ENCODE assay signal across 17 cellular contexts in the genomic region with DNA sequence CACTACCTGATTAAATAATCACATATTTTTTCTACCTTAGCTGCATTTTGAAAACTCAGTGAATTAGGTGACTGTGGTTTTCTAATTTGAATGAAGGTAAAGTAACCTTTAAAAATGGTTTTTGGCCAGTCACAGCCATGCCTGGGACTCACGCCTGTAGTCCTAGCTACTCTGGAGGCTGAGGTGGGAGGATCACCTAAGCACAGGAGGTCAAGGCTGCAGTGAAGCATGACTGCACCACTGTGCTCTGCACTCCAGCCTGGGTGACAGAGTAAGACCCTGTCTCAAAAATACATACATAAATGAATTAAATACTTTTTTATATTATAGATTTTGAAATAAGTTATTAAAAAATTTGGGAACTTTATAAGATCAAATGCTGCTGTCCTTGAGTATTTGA. TPM values are rescaled to one million over a fixed set of nuclear protein-coding genes. Genes with fewer than 3 reads are reported as not detected.
DNase-seq lines count a peak whose midpoint lies in the region; TF ChIP-seq lines count a peak whose summit lies in the region.
"Had no signal": no experiment of that assay in that cellular context is flagged by ENCODE, and none has a peak within 500 bp of the region (broad histone marks: within the 10 kb centered on the region; RNA-seq: fewer than 3 reads in every experiment).

No MANE protein-coding gene starts in this region.

- H3K4me3 ChIP-seq in Karpas-422 (ENCODE audit: low read length) (no peak overlapping the region), esophagus squamous epithelium (no peak overlapping the region), HAP-1 (no peak overlapping the region)
- H3K4me3 ChIP-seq: PC-9 had no signal

- in situ Hi-C loops in HAP-1 (cut with MboI; ENCODE audit: low sequenced_read_pairs): no loop called here

- H3K27ac ChIP-seq in Karpas-422 (ENCODE audit: low read length): peak overlapping the region; percentile 78
- H3K27ac ChIP-seq in esophagus squamous epithelium: peak overlapping the region in 3 of 4 donors; percentile 81 to 99 (median 99)
- H3K27ac ChIP-seq: PC-9, VCaP had no signal

- peak overlapping the region; percentile 97 for H3K27ac Mint-ChIP-seq in activated T-cell treated with anti-CD3 and anti-CD28 coated beads, Interleukin-2, amount 50 U/mL, for 24 hours
- peak overlapping the region; percentile 89 for H3K27ac Mint-ChIP-seq in stimulated activated naive CD8-positive, alpha-beta T cell treated with anti-CD3 and anti-CD28 coated beads, Interleukin-15, Interleukin-2, amounts not matched to agents 100 ng/mL and 50 ng/mL, for 24 hours
- H3K27ac Mint-ChIP-seq in MCF 10A (ENCODE audit: low read depth, unreplicated experiment): no peak overlapping the region

- no peaks in the 10 kb centered on the region for H3K9me3 Mint-ChIP-seq in activated T-cell treated with anti-CD3 and anti-CD28 coated beads, Interleukin-2, amount 50 U/mL, for 24 hours
- H3K9me3 Mint-ChIP-seq in stimulated activated naive CD8-positive, alpha-beta T cell treated with anti-CD3 and anti-CD28 coated beads, Interleukin-15, Interleukin-2, amounts not matched to agents 100 ng/mL and 50 ng/mL, for 24 hours: no peaks in the 10 kb centered on the region
- H3K9me3 Mint-ChIP-seq in MCF 10A (ENCODE audit: unreplicated experiment): no peaks in the 10 kb centered on the region

- no peak overlapping the region for H3K4me3 Mint-ChIP-seq in activated T-cell treated with anti-CD3 and anti-CD28 coated beads, Interleukin-2, amount 50 U/mL, for 24 hours
- H3K4me3 Mint-ChIP-seq in stimulated activated naive CD8-positive, alpha-beta T cell treated with anti-CD3 and anti-CD28 coated beads, Interleukin-15, Interleukin-2, amounts not matched to agents 100 ng/mL and 50 ng/mL, for 24 hours: peak overlapping the region; percentile 24
- no peak overlapping the region for H3K4me3 Mint-ChIP-seq in MCF 10A (ENCODE audit: unreplicated experiment)

- no peak for DNase-seq in activated T-cell treated with anti-CD3 and anti-CD28 coated beads, Interleukin-2, amount 50 U/mL, for 24 hours
- no peak for DNase-seq in activated T-cell treated with anti-CD3 and anti-CD28 coated beads, Interleukin-2, amount 50 U/mL, for 1 hour
- DNase-seq in Karpas-422 (no peak), esophagus squamous epithelium (lab: John Stamatoyannopoulos, UW) (no peak), cerebellar cortex (ENCODE audit: low spot score) (no peak), HAP-1 (ENCODE audit: low spot score in 2 of 2) (no peak), MCF 10A (ENCODE audit: unreplicated experiment) (no peak)
- DNase-seq: Caco-2; H7; NCI-H2029 treated with DMSO at 0.1 percent for 48 hours; NCI-H524 treated with DMSO at 0.1 percent for 48 hours; nucleus accumbens; PC-9; stimulated activated CD4-positive, alpha-beta T cell treated with anti-CD3 and anti-CD28 coated beads, Interleukin-4, amount 100 ng/mL, for 1 hour; stimulated activated CD8-positive, alpha-beta memory T cell treated with anti-CD3 and anti-CD28 coated beads, Interleukin-4, amount 100 ng/mL, for 48 hours had no signal

- no peaks in the 10 kb centered on the region for H3K27me3 Mint-ChIP-seq in activated T-cell treated with anti-CD3 and anti-CD28 coated beads, Interleukin-2, amount 50 U/mL, for 24 hours
- no peaks in the 10 kb centered on the region for H3K27me3 Mint-ChIP-seq in stimulated activated naive CD8-positive, alpha-beta T cell treated with anti-CD3 and anti-CD28 coated beads, Interleukin-15, Interleukin-2, amounts not matched to agents 100 ng/mL and 50 ng/mL, for 24 hours
- H3K27me3 Mint-ChIP-seq in MCF 10A (ENCODE audit: insufficient read depth, unreplicated experiment): no peaks in the 10 kb centered on the region

- H3K9me3 ChIP-seq in Karpas-422 (ENCODE audit: low read length) (no peaks in the 10 kb centered on the region), esophagus squamous epithelium (no peaks in the 10 kb centered on the region), HAP-1 (no peaks in the 10 kb centered on the region)
- H3K9me3 ChIP-seq: Caco-2 had no signal

- 92 to 94% methylated on average over 1 of the region's 1 CpG for WGBS in esophagus squamous epithelium, 2 donors

- BruUV-seq in MCF 10A (replicated peaks; lab: Mats Ljungman, UMichigan): no TSS peak

- peaks cover 97% of the 10 kb centered on the region for H3K79me2 ChIP-seq in Karpas-422 (ENCODE audit: low read length)

- H3K36me3 ChIP-seq in Karpas-422 (ENCODE audit: insufficient read depth, low read length) (no peaks in the 10 kb centered on the region; the same call in 1 of the 2 replicates), esophagus squamous epithelium (no peaks in the 10 kb centered on the region), HAP-1 (replicated peaks) (no peaks in the 10 kb centered on the region)

- intact Hi-C loops in esophagus squamous epithelium (cut with DNase I) (no loop called here), MCF 10A (cut with micrococcal nuclease) (no loop called here)

- TF ChIP-seq CTCF in esophagus squamous epithelium (IDR thresholded peaks at IDR 0.05): no peak
- TF ChIP-seq CTCF in MCF 10A (IDR thresholded peaks at IDR 0.05; ENCODE audit: unreplicated experiment): no peak

- no peak overlapping the region for H2AFZ ChIP-seq in Karpas-422 (ENCODE audit: low read length)
- H2AFZ ChIP-seq: PC-9 had no signal

- peaks cover 48% of the 10 kb centered on the region for H3K36me3 Mint-ChIP-seq in activated T-cell treated with anti-CD3 and anti-CD28 coated beads, Interleukin-2, amount 50 U/mL, for 24 hours (ENCODE audit: low read depth)
- H3K36me3 Mint-ChIP-seq in stimulated activated naive CD8-positive, alpha-beta T cell treated with anti-CD3 and anti-CD28 coated beads, Interleukin-15, Interleukin-2, amounts not matched to agents 100 ng/mL and 50 ng/mL, for 24 hours (ENCODE audit: low read depth): peaks cover 21% of the 10 kb centered on the region
- peaks cover 6% of the 10 kb centered on the region for H3K36me3 Mint-ChIP-seq in MCF 10A (ENCODE audit: insufficient read depth, unreplicated experiment)

- no peak for TF ChIP-seq POLR2A in esophagus squamous epithelium (IDR thresholded peaks at IDR 0.05)

- H3K9me2 ChIP-seq in Karpas-422 (replicated peaks; ENCODE audit: insufficient read depth, low read length): no peaks in the 10 kb centered on the region

- no peaks in the 10 kb centered on the region for H4K20me1 ChIP-seq in Karpas-422 (ENCODE audit: insufficient read depth, low read depth, low read length)

- H3K9ac ChIP-seq in Karpas-422 (ENCODE audit: low read length): no peak overlapping the region

- H3K27me3 ChIP-seq in Karpas-422 (ENCODE audit: low read length) (no peaks in the 10 kb centered on the region), esophagus squamous epithelium (no peaks in the 10 kb centered on the region), HAP-1 (ENCODE audit: low read depth) (no peaks in the 10 kb centered on the region)

- CTCF ChIA-PET in MCF 10A (lab: Yijun Ruan, JAX): interaction anchor here (0.8 to 1.3 kb wide), 2 partner anchors 14 to 1708 kb away, joined by 3 read pairs; no protein-coding TSS in a partner anchor

- peaks cover 70% of the 10 kb centered on the region for H3K4me1 ChIP-seq in Karpas-422 (ENCODE audit: low read length)
- H3K4me1 ChIP-seq in esophagus squamous epithelium: peaks cover 0 to 71% (median 11%) of the 10 kb centered on the region in 3 donors
- H3K4me1 ChIP-seq in HAP-1: peaks cover 4% of the 10 kb centered on the region; the same call in 1 of the 2 replicates
- H3K4me1 ChIP-seq: Caco-2 had no signal

- no peak overlapping the region for H3K4me2 ChIP-seq in Karpas-422 (ENCODE audit: low read depth, low read length, poor library complexity, severe bottlenecking)
- H3K4me2 ChIP-seq: PC-9 had no signal

- peaks cover 72% of the 10 kb centered on the region for H3K4me1 Mint-ChIP-seq in activated T-cell treated with anti-CD3 and anti-CD28 coated beads, Interleukin-2, amount 50 U/mL, for 24 hours (ENCODE audit: low read depth)
- H3K4me1 Mint-ChIP-seq in stimulated activated naive CD8-positive, alpha-beta T cell treated with anti-CD3 and anti-CD28 coated beads, Interleukin-15, Interleukin-2, amounts not matched to agents 100 ng/mL and 50 ng/mL, for 24 hours (ENCODE audit: low read depth): peaks cover 77% of the 10 kb centered on the region
- peaks cover 35% of the 10 kb centered on the region for H3K4me1 Mint-ChIP-seq in MCF 10A (ENCODE audit: insufficient read depth, unreplicated experiment)

- POLR2A ChIA-PET in MCF 10A (lab: Yijun Ruan, JAX): interaction anchor here (1.3 to 2.4 kb wide), 3 partner anchors 10 to 37 kb away, joined by 4 to 7 read pairs (median 4); no protein-coding TSS in a partner anchor

RNA-seq across cellular contexts. Expression of gene CNST, which starts 5.7 kb away (rescaled TPM):
- total RNA-seq in Karpas-422 (2014; rRNA removed; shearing (Covaris generic); ENCODE audit: low replicate concordance): 25.3 and 29.7 TPM in 2 replicates
- total RNA-seq in esophagus squamous epithelium (10 to 100 TPM in 2 of 4 donors, 1 to 10 TPM in 2; 7.5 to 31.5 (median 12.4) TPM), MCF 10A (2022) (44.8 and 48.3 TPM in 2 replicates)

RNA-seq across cellular contexts. Expression of gene TFB2M, which starts 5.9 kb away (rescaled TPM):
- 20.5 and 27.7 TPM in 2 replicates for total RNA-seq in Karpas-422 (2014; rRNA removed; shearing (Covaris generic); ENCODE audit: low replicate concordance)
- total RNA-seq in esophagus squamous epithelium: 10 to 100 TPM in 3 of 4 donors, 1 to 10 TPM in 1; 6.2 to 17.7 (median 12.4) TPM
- total RNA-seq in MCF 10A (2022): 38.3 and 52.0 TPM in 2 replicates
